In the genomic region with DNA sequence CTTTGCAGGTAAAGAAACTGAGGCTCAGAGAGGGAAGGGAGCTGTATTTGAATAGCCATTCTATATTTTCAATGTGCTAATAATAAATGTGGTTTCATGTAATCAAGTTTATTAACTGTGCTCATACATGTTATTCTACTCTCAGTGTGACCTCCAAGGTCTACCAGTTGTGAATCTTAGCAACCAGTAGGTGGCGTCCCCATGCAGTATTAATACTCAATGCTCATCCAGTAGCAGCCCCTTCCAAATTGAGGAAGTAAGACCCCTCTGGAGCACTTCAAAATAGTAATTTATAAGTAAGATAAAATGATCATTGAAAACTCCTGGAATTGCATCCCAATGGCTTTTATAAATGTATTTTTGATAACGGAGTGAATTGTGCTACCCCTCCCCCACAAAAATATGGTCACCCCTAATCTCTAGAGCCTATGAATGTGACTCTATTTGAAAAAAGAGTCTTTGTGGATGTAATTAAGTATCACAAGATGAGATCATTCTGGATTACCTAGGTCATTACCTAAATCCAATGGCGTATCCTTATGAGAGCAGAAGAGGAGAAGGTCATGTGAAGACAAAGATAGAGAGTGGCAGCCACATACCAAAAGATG, we compare ENCODE assay signal across 8 cellular contexts. TPM values are rescaled to one million over a fixed set of nuclear protein-coding genes. Genes with fewer than 3 reads are reported as not detected.
A peak's percentile ranks its signal among the peaks of the same experiment; 100 is the strongest.
DNase-seq lines count a peak whose midpoint lies in the region; ATAC-seq and TF ChIP-seq lines count a peak whose summit lies in the region.

No MANE protein-coding gene starts in this region.

- BruUV-seq in PC-3 (replicated peaks; lab: Mats Ljungman, UMichigan) (no TSS peak), mammary epithelial cell (replicated peaks; lab: Mats Ljungman, UMichigan) (no TSS peak)

- DNase-seq in PC-3 (peak; percentile 50), mammary epithelial cell (peak; percentile 32), medulla oblongata (ENCODE audit: extremely low spot score) (peak; percentile 47)
- no peak for DNase-seq in activated effector memory CD4-positive, alpha-beta T cell treated with anti-CD3 and anti-CD28 coated beads, Interleukin-2, amount 50 U/mL, for 16 hours

- intact Hi-C loops in PC-3 (cut with micrococcal nuclease) = loop anchor here (2.0 kb wide), 1 partner anchor 186 kb away; no protein-coding TSS in a partner anchor
- intact Hi-C loops in mammary epithelial cell (cut with micrococcal nuclease) = loop anchor here (1.0 to 5.0 kb wide), 2 partner anchors 132 to 187 kb away; partner anchors contain the start of gene ZCCHC4

- WGBS in mammary epithelial cell (ENCODE audit: low coverage, missing lambda C conversion rate) = 48% methylated on average over 3 of the region's 3 CpGs

- H3K27ac ChIP-seq in DOHH2 (ENCODE audit: low read depth, low read length) = no peak overlapping the region
- H3K27ac ChIP-seq in PC-3 (ENCODE audit: low read length) = no peak overlapping the region
- H3K27ac ChIP-seq in mammary epithelial cell (ENCODE audit: insufficient read depth, low read depth, low read length) = no peak overlapping the region

- peak; percentile 91 for TF ChIP-seq CTCF in DOHH2 (IDR thresholded peaks at IDR 0.05; ENCODE audit: low read depth, low read length, poor library complexity, severe bottlenecking)
- peak; percentile 84 for TF ChIP-seq CTCF in PC-3 (conservative IDR thresholded peaks at IDR 0.05; ENCODE audit: low read depth, low read length)
- TF ChIP-seq CTCF in mammary epithelial cell (conservative IDR thresholded peaks at IDR 0.05 in 1 of 2, IDR thresholded peaks at IDR 0.05 in 1 of 2; ENCODE audit: extremely low read depth in 1 of 2, insufficient read depth in 1 of 2, low read depth in 1 of 2, low read length in 2 of 2) = peak; percentile 81 to 82

- H2AFZ ChIP-seq in PC-3 (ENCODE audit: low read length) = no peak overlapping the region
- no peak overlapping the region for H2AFZ ChIP-seq in mammary epithelial cell (ENCODE audit: low read depth, low read length)

- no peak overlapping the region for H3K4me2 ChIP-seq in DOHH2 (ENCODE audit: low read length)
- H3K4me2 ChIP-seq in PC-3 (ENCODE audit: low read length) = no peak overlapping the region
- H3K4me2 ChIP-seq in mammary epithelial cell (ENCODE audit: insufficient read depth, low read depth, low read length) = no peak overlapping the region

- H3K4me3 ChIP-seq in DOHH2 (ENCODE audit: low read length) (no peak overlapping the region), PC-3 (ENCODE audit: low read length) (no peak overlapping the region), mammary epithelial cell (replicated peaks in 1 of 3; ENCODE audit: insufficient read depth in 1 of 3, low read depth in 2 of 3, low read length in 3 of 3) (no peak overlapping the region)

- dilution Hi-C loops in mammary epithelial cell (cut with HindIII; ENCODE audit: low sequenced_read_pairs) = no loop called here

- H3K36me3 ChIP-seq in DOHH2 (ENCODE audit: control insufficient read depth, low read length) (no peaks in the 10 kb centered on the region), PC-3 (ENCODE audit: low read depth, low read length) (no peaks in the 10 kb centered on the region; the same call in 1 of the 2 replicates), mammary epithelial cell (ENCODE audit: insufficient read depth, low read length) (no peaks in the 10 kb centered on the region)

- in situ Hi-C loops in mammary epithelial cell (cut with MboI; ENCODE audit: low sequenced_read_pairs in 2 of 2) = loop anchor here (10.0 to 25.0 kb wide), 2 partner anchors 182 to 184 kb away; no protein-coding TSS in a partner anchor

- H3K4me1 ChIP-seq in DOHH2 (ENCODE audit: control insufficient read depth, low read length) (peaks cover 5% of the 10 kb centered on the region; the same call in 1 of the 2 replicates), PC-3 (ENCODE audit: insufficient read depth, low read length) (no peaks in the 10 kb centered on the region), mammary epithelial cell (ENCODE audit: insufficient read depth, low read length) (no peaks in the 10 kb centered on the region)

- H3K9ac ChIP-seq in PC-3 (ENCODE audit: low read length) = no peak overlapping the region
- H3K9ac ChIP-seq in mammary epithelial cell (ENCODE audit: insufficient read depth, low read length) = no peak overlapping the region

- H3K27me3 ChIP-seq in DOHH2 (ENCODE audit: control insufficient read depth, low read length) = no peaks in the 10 kb centered on the region
- H3K27me3 ChIP-seq in PC-3 (ENCODE audit: low read length) = no peaks in the 10 kb centered on the region
- no peaks in the 10 kb centered on the region for H3K27me3 ChIP-seq in mammary epithelial cell (ENCODE audit: insufficient read depth, low read length)

- ATAC-seq in GM19372 (IDR thresholded peaks at IDR 0.05; ENCODE audit: low read depth, unreplicated experiment) (peak; percentile 89), HG03342 (IDR thresholded peaks at IDR 0.05; ENCODE audit: unreplicated experiment) (peak; percentile 95), PC-3 (0 out of 2 replicates have a peak, but pooled peaks have one; percentile 35), HG02840 (IDR thresholded peaks at IDR 0.05; ENCODE audit: low FRiP score, unreplicated experiment) (no peak)

- H4K20me1 ChIP-seq in DOHH2 (ENCODE audit: control insufficient read depth, insufficient read depth, low read depth, low read length) (no peaks in the 10 kb centered on the region), PC-3 (ENCODE audit: low read length) (no peaks in the 10 kb centered on the region), mammary epithelial cell (ENCODE audit: insufficient read depth, low read length) (no peaks in the 10 kb centered on the region)

- POLR2A ChIA-PET in PC-3 (lab: Charles Lee; ENCODE audit: unreplicated experiment) = no interaction called here

- no peaks in the 10 kb centered on the region for H3K9me3 ChIP-seq in DOHH2 (ENCODE audit: control insufficient read depth, insufficient read depth, low read length)
- no peaks in the 10 kb centered on the region for H3K9me3 ChIP-seq in PC-3 (ENCODE audit: low read length)
- H3K9me3 ChIP-seq in mammary epithelial cell (replicated peaks; ENCODE audit: insufficient read depth, low read length) = no peaks in the 10 kb centered on the region

- H3F3A ChIP-seq in DOHH2 (ENCODE audit: control insufficient read depth, insufficient read depth) = no peaks in the 10 kb centered on the region
- no peaks in the 10 kb centered on the region for H3F3A ChIP-seq in PC-3 (ENCODE audit: low read length, unreplicated experiment)

- CTCF ChIA-PET in PC-3 (lab: Charles Lee) = interaction anchor here (0.6 kb wide), 1 partner anchor 186 kb away, joined by 3 read pairs; no protein-coding TSS in a partner anchor
- CTCF ChIA-PET in mammary epithelial cell (lab: Charles Lee; ENCODE audit: low non-redundant PET) = no interaction called here

- H3K79me2 ChIP-seq in DOHH2 (ENCODE audit: control insufficient read depth, low read length) (no peaks in the 10 kb centered on the region), PC-3 (ENCODE audit: low read length) (no peaks in the 10 kb centered on the region), mammary epithelial cell (ENCODE audit: insufficient read depth, low read length) (no peaks in the 10 kb centered on the region)

- H3K9me2 ChIP-seq in DOHH2 (replicated peaks; ENCODE audit: control insufficient read depth, low read length) = no peaks in the 10 kb centered on the region
- no peaks in the 10 kb centered on the region for H3K9me2 ChIP-seq in PC-3 (replicated peaks; ENCODE audit: low read length)

RNA-seq across cellular contexts. Expression of gene SEPSECS, which starts 20.4 kb away (rescaled TPM):
- total RNA-seq in PC-3 (2014; rRNA removed) (3.1 and 5.2 TPM in 2 replicates), mammary epithelial cell (1 to 10 TPM; 7.8 to 8.8 TPM)
- 2.7 TPM for polyA plus RNA-seq in mammary epithelial cell
- polyA minus RNA-seq in mammary epithelial cell = 8.1 TPM

RNA-seq across cellular contexts. Expression of gene PI4K2B, which starts 53.2 kb away (rescaled TPM):
- 13.3 and 18.1 TPM in 2 replicates for total RNA-seq in PC-3 (2014; rRNA removed)
- total RNA-seq in mammary epithelial cell = 10 to 100 TPM; 19.0 to 28.2 TPM
- polyA plus RNA-seq in mammary epithelial cell = 7.8 TPM
- polyA minus RNA-seq in mammary epithelial cell = 2.1 TPM
